In the genomic region with DNA sequence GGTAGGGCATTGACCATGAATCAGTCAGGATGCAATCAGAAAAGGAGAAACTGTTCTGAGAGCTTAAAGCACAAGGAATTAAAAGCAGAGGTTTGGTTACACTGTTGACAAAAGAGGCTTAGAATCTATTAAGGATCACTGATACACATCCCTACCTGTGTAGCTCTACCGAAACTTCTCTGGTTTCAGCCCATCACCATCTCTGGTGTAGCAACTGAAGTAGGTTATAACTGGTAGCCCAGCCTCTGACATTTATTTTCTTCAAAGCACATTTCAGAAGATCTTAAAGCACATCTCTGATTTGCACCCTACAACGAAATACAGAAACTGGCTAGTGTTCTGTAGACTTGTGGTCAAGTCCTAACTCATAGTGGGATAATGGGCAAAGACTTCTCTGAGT, we compare ENCODE assay signal across 7 cellular contexts.
"Had no signal": no experiment of that assay in that cellular context is flagged by ENCODE, and none has a peak within 500 bp of the region (broad histone marks: within the 10 kb centered on the region; RNA-seq: fewer than 3 reads in every experiment).

No MANE protein-coding gene starts in this region.

- DNase-seq: GM23248, GOT3, H7, HFFc6, IMR-90 had no signal

- H3K9me3 ChIP-seq: HAP-1 had no signal

- H3K36me3 ChIP-seq: HAP-1 had no signal

- H3K4me3 ChIP-seq: GM23248, HAP-1, K562 had no signal
